ENCODE assay signal across 13 cellular contexts in genomic region chr5:16916262-16916878, GRCh38. TPM values are rescaled to one million over a fixed set of nuclear protein-coding genes. Genes with fewer than 3 reads are reported as not detected.
A peak's percentile ranks its signal among the peaks of the same experiment; 100 is the strongest.
DNase-seq lines count a peak whose midpoint lies in the region; ATAC-seq and TF ChIP-seq lines count a peak whose summit lies in the region.
"Had no signal": no experiment of that assay in that cellular context is flagged by ENCODE, and none has a peak within 500 bp of the region (broad histone marks: within the 10 kb centered on the region; RNA-seq: fewer than 3 reads in every experiment).

No MANE protein-coding gene starts in this region.

- intact Hi-C loops in PC-3 (cut with micrococcal nuclease) (loop anchor here (5.0 kb wide), 1 partner anchor 59 kb away; no protein-coding TSS in a partner anchor), Right ventricle myocardium superior (cut with DNase I) (no loop called here), colonic mucosa (cut with DNase I) (no loop called here)

- H3K9me2 ChIP-seq in GM23248 (ENCODE audit: insufficient read depth) (no peaks in the 10 kb centered on the region), PC-3 (replicated peaks; ENCODE audit: low read length) (no peaks in the 10 kb centered on the region), MM.1S (replicated peaks; ENCODE audit: insufficient read depth, low read length) (no peaks in the 10 kb centered on the region)

- POLR2A ChIA-PET in PC-3 (lab: Charles Lee; ENCODE audit: unreplicated experiment): interaction anchor here (0.6 kb wide), 1 partner anchor 58 kb away, joined by 3 read pairs; no protein-coding TSS in a partner anchor

- H3K4me3 ChIP-seq in GM23248 (peak overlapping the region; percentile 47), PC-3 (ENCODE audit: low read length) (peak overlapping the region; percentile 43), retinal pigment epithelial cell (ENCODE audit: low read length) (no peak overlapping the region), colonic mucosa (no peak overlapping the region), MM.1S (ENCODE audit: low read length) (no peak overlapping the region)
- H3K4me3 ChIP-seq: gastrocnemius medialis, mucosa of descending colon had no signal

- H3K79me2 ChIP-seq in GM23248 (ENCODE audit: insufficient read depth): peaks cover 96% of the 10 kb centered on the region
- H3K79me2 ChIP-seq in PC-3 (ENCODE audit: low read length): peaks cover 97% of the 10 kb centered on the region
- no peaks in the 10 kb centered on the region for H3K79me2 ChIP-seq in MM.1S (ENCODE audit: low read length)

- H3K4me2 ChIP-seq in GM23248 (ENCODE audit: unreplicated experiment): peak overlapping the region; percentile 78
- peak overlapping the region; percentile 73 for H3K4me2 ChIP-seq in PC-3 (ENCODE audit: low read length)
- H3K4me2 ChIP-seq in MM.1S (ENCODE audit: low read depth, low read length): no peak overlapping the region

- H3K27me3 ChIP-seq in GM23248 (replicated peaks; ENCODE audit: insufficient read depth) (no peaks in the 10 kb centered on the region), PC-3 (ENCODE audit: low read length) (no peaks in the 10 kb centered on the region), colonic mucosa (no peaks in the 10 kb centered on the region), MM.1S (replicated peaks; ENCODE audit: insufficient read depth, low read length) (no peaks in the 10 kb centered on the region)
- H3K27me3 ChIP-seq: gastrocnemius medialis had no signal

- in situ Hi-C loops in GM23248 (cut with MboI): no loop called here

- no peak overlapping the region for H2AFZ ChIP-seq in GM23248
- no peak overlapping the region for H2AFZ ChIP-seq in PC-3 (ENCODE audit: low read length)
- H2AFZ ChIP-seq in MM.1S (ENCODE audit: low read length): no peak overlapping the region

- BruUV-seq in PC-3 (replicated peaks; lab: Mats Ljungman, UMichigan): no TSS peak

- H3K4me1 ChIP-seq in GM23248 (ENCODE audit: insufficient read depth) (peaks cover 42% of the 10 kb centered on the region), PC-3 (ENCODE audit: insufficient read depth, low read length) (peaks cover 53% of the 10 kb centered on the region), colonic mucosa (peaks cover 3% of the 10 kb centered on the region), MM.1S (ENCODE audit: low read length) (no peaks in the 10 kb centered on the region)

- H3K36me3 ChIP-seq in GM23248 (ENCODE audit: low read depth) (no peaks in the 10 kb centered on the region), PC-3 (ENCODE audit: low read depth, low read length) (peaks cover 6% of the 10 kb centered on the region), colonic mucosa (no peaks in the 10 kb centered on the region), MM.1S (replicated peaks; ENCODE audit: insufficient read depth, low read length) (no peaks in the 10 kb centered on the region)
- H3K36me3 ChIP-seq: gastrocnemius medialis had no signal

- CTCF ChIA-PET in PC-3 (lab: Charles Lee): no interaction called here

- H4K20me1 ChIP-seq in GM23248 (ENCODE audit: insufficient read depth) (no peaks in the 10 kb centered on the region; the same call in 1 of the 2 replicates), PC-3 (ENCODE audit: low read length) (peaks cover 45% of the 10 kb centered on the region), MM.1S (ENCODE audit: insufficient read depth, low read length) (no peaks in the 10 kb centered on the region)

- 33 to 37% methylated on average over 3 of the region's 3 CpGs for WGBS in GM23248 (ENCODE audit: low coverage in 1 of 2, low lambda C conversion rate in 2 of 2, missing lambda C conversion rate in 2 of 2), 2 experiments

- DNase-seq in GM23248 (peak; percentile 95), PC-3 (peak; percentile 100), dermis blood vessel endothelial cell (peak; percentile 89), retinal pigment epithelial cell (ENCODE audit: low read depth) (peak; percentile 88), Right ventricle myocardium superior (no peak), colonic mucosa (no peak), MM.1S (no peak)
- DNase-seq: activated CD4-positive, alpha-beta T cell treated with anti-CD3 and anti-CD28 coated beads, Interleukin-2, amount 50 U/mL, for 48 hours; gastrocnemius medialis; mucosa of descending colon; RPMI8226; stimulated activated CD4-positive, alpha-beta T cell treated with anti-CD3 and anti-CD28 coated beads, Interleukin-15, amount 100 ng/mL, for 24 hours had no signal

- H3K27ac ChIP-seq in GM23248 (peak overlapping the region; percentile 65), PC-3 (ENCODE audit: low read length) (peak overlapping the region; percentile 74), colonic mucosa (no peak overlapping the region), MM.1S (ENCODE audit: low read length) (no peak overlapping the region)
- H3K27ac ChIP-seq: gastrocnemius medialis had no signal

- H3F3A ChIP-seq in GM23248 (ENCODE audit: insufficient read depth) (peaks cover 54% of the 10 kb centered on the region), PC-3 (ENCODE audit: low read length, unreplicated experiment) (peaks cover 5% of the 10 kb centered on the region), MM.1S (ENCODE audit: insufficient read depth, low read length) (no peaks in the 10 kb centered on the region)

- no peak for TF ChIP-seq CTCF in PC-3 (conservative IDR thresholded peaks at IDR 0.05; ENCODE audit: low read depth, low read length)
- TF ChIP-seq CTCF in retinal pigment epithelial cell (conservative IDR thresholded peaks at IDR 0.05; ENCODE audit: low read depth, low read length): no peak
- TF ChIP-seq CTCF in colonic mucosa (IDR thresholded peaks at IDR 0.05): no peak
- TF ChIP-seq CTCF in MM.1S (IDR thresholded peaks at IDR 0.05; ENCODE audit: low read length): no peak

- H3K9ac ChIP-seq in GM23248: peak overlapping the region; percentile 42
- H3K9ac ChIP-seq in PC-3 (ENCODE audit: low read length): peak overlapping the region; percentile 24
- H3K9ac ChIP-seq in colonic mucosa (ENCODE audit: low read depth in 2 of 2, low read length in 2 of 2): no peak overlapping the region
- H3K9ac ChIP-seq in MM.1S (ENCODE audit: low read length): no peak overlapping the region

- ATAC-seq in PC-3: peak; percentile 92
- no peak for ATAC-seq in GM21423 (IDR thresholded peaks at IDR 0.05; ENCODE audit: unreplicated experiment)
- no peak for ATAC-seq in Right ventricle myocardium superior (ENCODE audit: poor library complexity)
- ATAC-seq: gastrocnemius medialis, mucosa of descending colon had no signal

- no peaks in the 10 kb centered on the region for H3K9me3 ChIP-seq in GM23248 (ENCODE audit: low read depth)
- H3K9me3 ChIP-seq in PC-3 (ENCODE audit: low read length): no peaks in the 10 kb centered on the region
- no peaks in the 10 kb centered on the region for H3K9me3 ChIP-seq in colonic mucosa
- H3K9me3 ChIP-seq in MM.1S (replicated peaks; ENCODE audit: insufficient read depth, low read length): no peaks in the 10 kb centered on the region
- H3K9me3 ChIP-seq: gastrocnemius medialis, mucosa of descending colon had no signal

RNA-seq across cellular contexts. Expression of gene MYO10, which starts 19.7 kb away (rescaled TPM):
- total RNA-seq in GM23248 (2014; rRNA removed; shearing (Covaris generic)): 43.2 and 49.1 TPM in 2 replicates
- 42.2 and 47.0 TPM in 2 replicates for polyA plus RNA-seq in GM23248 (2016; fragmentation: Nextera tagmentation; extraction: Ambion mirVana)
- total RNA-seq in PC-3 (2014; rRNA removed) (52.3 and 72.3 TPM in 2 replicates), dermis blood vessel endothelial cell (99.8 and 140 TPM in 2 replicates), Right ventricle myocardium superior (7.2 TPM), colonic mucosa (10 to 100 TPM; 57.9 to 61.9 TPM)

Comparison
In these comparisons a context has a peak if more than half of its experiments do, and no peak if none do; other contexts are left out.
1. DNase-seq: peak in GM23248 (single experiment), PC-3 (single experiment), dermis blood vessel endothelial cell (single experiment) and retinal pigment epithelial cell (single experiment); none in Right ventricle myocardium superior (single experiment), colonic mucosa (single experiment) and MM.1S (single experiment).
2. H3K27ac ChIP-seq: peak in GM23248 (single experiment) and PC-3 (single experiment); none in colonic mucosa (single experiment) and MM.1S (single experiment).
3. H3K4me3 ChIP-seq: peak in GM23248 (single experiment) and PC-3 (single experiment); none in retinal pigment epithelial cell (single experiment), colonic mucosa (single experiment) and MM.1S (single experiment).
4. H3K9ac ChIP-seq: peak in GM23248 (single experiment) and PC-3 (single experiment); none in colonic mucosa (0 of 2) and MM.1S (single experiment).